ENCODE assay signal across 17 cellular contexts in genomic region chr7:126716321-126716720, GRCh38.
"Had no signal": no experiment of that assay in that cellular context is flagged by ENCODE, and none has a peak within 500 bp of the region (broad histone marks: within the 10 kb centered on the region; RNA-seq: fewer than 3 reads in every experiment).

No MANE protein-coding gene starts in this region.

- FAIRE-seq: endometrium, urothelium cell line had no signal

- H3K9me3 ChIP-seq: neutrophil, psoas muscle had no signal

- H3K4me1 ChIP-seq: esophagus muscularis mucosa, psoas muscle had no signal

- H2AFZ ChIP-seq: hepatocyte had no signal

- H3K4me3 ChIP-seq: dorsolateral prefrontal cortex, esophagus muscularis mucosa, hepatocyte, psoas muscle, skin epidermis had no signal

- H3K27ac ChIP-seq: dorsolateral prefrontal cortex, epithelial cell of prostate, esophagus muscularis mucosa, hepatocyte, neutrophil, psoas muscle, skin epidermis had no signal

- H3K27me3 ChIP-seq: dorsolateral prefrontal cortex, esophagus muscularis mucosa, hepatocyte, neutrophil had no signal

- H3K4me2 ChIP-seq: hepatocyte had no signal

- ATAC-seq: naive thymus-derived CD8-positive, alpha-beta T cell; psoas muscle; sciatic nerve had no signal

- H3K79me2 ChIP-seq: hepatocyte had no signal

- DNase-seq: cortex of kidney; dorsolateral prefrontal cortex; effector CD8-positive, alpha-beta T cell; foreskin fibroblast; head of caudate nucleus; naive thymus-derived CD8-positive, alpha-beta T cell; psoas muscle; stimulated activated naive CD4-positive, alpha-beta T cell treated with Interleukin-2 at 50 U/mL for 16 hours; trophoblast cell had no signal

- H3K36me3 ChIP-seq: esophagus muscularis mucosa, neutrophil had no signal
